Comparison of ENCODE assay signal across 9 cellular contexts in the genomic region with DNA sequence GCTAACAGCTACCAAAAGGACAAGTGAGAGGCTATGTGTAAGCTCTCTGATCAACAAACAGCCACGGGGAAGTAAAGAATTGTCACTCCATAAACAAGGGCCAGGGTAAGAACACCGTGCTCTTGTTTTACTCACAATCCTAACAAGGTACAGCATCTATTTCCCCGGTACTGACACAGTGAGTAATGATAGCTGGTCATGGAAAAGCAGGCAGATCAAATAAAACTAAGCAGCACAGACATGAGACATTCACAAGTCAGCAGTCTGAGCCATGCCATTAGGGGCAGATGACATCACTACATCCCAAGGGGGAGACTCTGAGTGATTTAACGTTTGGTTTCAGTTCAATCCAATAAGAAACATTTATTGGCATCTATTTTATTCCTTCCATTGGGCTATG. TPM values are rescaled to one million over a fixed set of nuclear protein-coding genes. Genes with fewer than 3 reads are reported as not detected.
A peak's percentile ranks its signal among the peaks of the same experiment; 100 is the strongest.
DNase-seq lines count a peak whose midpoint lies in the region; ATAC-seq lines count a peak whose summit lies in the region.
"Had no signal": no experiment of that assay in that cellular context is flagged by ENCODE, and none has a peak within 500 bp of the region (broad histone marks: within the 10 kb centered on the region; RNA-seq: fewer than 3 reads in every experiment).

No MANE protein-coding gene starts in this region.

- no peak overlapping the region for H3K27ac Mint-ChIP-seq in activated T-helper 17 cell treated with anti-CD3 and anti-CD28 coated beads, Interleukin-2, amount 50 U/mL, for 72 hours

- peak; percentile 78 for DNase-seq in AG08395 (ENCODE audit: low spot score)
- DNase-seq in GM03348 (ENCODE audit: low spot score): peak; percentile 70
- peak; percentile 76 for DNase-seq in iris pigment epithelial cell (ENCODE audit: low read depth)
- no peak for DNase-seq in medulla oblongata (ENCODE audit: extremely low spot score)
- DNase-seq in effector CD4-positive, alpha-beta T cell: no peak
- DNase-seq in hippocampal formation (lab: John Stamatoyannopoulos, UW): no peak
- DNase-seq: NCI-H2171 treated with DMSO at 0.1 percent for 48 hours had no signal

- peak; percentile 65 for ATAC-seq in activated T-helper 17 cell treated with anti-CD3 and anti-CD28 coated beads, Interleukin-2, amount 50 U/mL, for 72 hours (replicated peaks)
- ATAC-seq in HG03378 (IDR thresholded peaks at IDR 0.05; ENCODE audit: unreplicated experiment): no peak

- no peaks in the 10 kb centered on the region for H3K36me3 Mint-ChIP-seq in activated T-helper 17 cell treated with anti-CD3 and anti-CD28 coated beads, Interleukin-2, amount 50 U/mL, for 72 hours (ENCODE audit: low read depth)

- no peaks in the 10 kb centered on the region for H3K9me3 Mint-ChIP-seq in activated T-helper 17 cell treated with anti-CD3 and anti-CD28 coated beads, Interleukin-2, amount 50 U/mL, for 72 hours

- peaks cover 8% of the 10 kb centered on the region for H3K4me1 Mint-ChIP-seq in activated T-helper 17 cell treated with anti-CD3 and anti-CD28 coated beads, Interleukin-2, amount 50 U/mL, for 72 hours

- no peaks in the 10 kb centered on the region for H3K27me3 Mint-ChIP-seq in activated T-helper 17 cell treated with anti-CD3 and anti-CD28 coated beads, Interleukin-2, amount 50 U/mL, for 72 hours

- no peak overlapping the region for H3K4me3 Mint-ChIP-seq in activated T-helper 17 cell treated with anti-CD3 and anti-CD28 coated beads, Interleukin-2, amount 50 U/mL, for 72 hours

RNA-seq across cellular contexts. Expression of gene ARL6IP4, which starts 54.4 kb away (rescaled TPM):
- 100 to 1,000 TPM; 112 to 160 TPM for total RNA-seq in activated T-helper 17 cell treated with anti-CD3 and anti-CD28 coated beads, Interleukin-2, amount 50 U/mL, for 72 hours

RNA-seq across cellular contexts. Expression of gene OGFOD2, which starts 59.8 kb away (rescaled TPM):
- 10 to 100 TPM; 24.9 to 28.6 TPM for total RNA-seq in activated T-helper 17 cell treated with anti-CD3 and anti-CD28 coated beads, Interleukin-2, amount 50 U/mL, for 72 hours

Comparison
In these comparisons a context has a peak if more than half of its experiments do, and no peak if none do; other contexts are left out.
1. DNase-seq: peak in AG08395 (single experiment), GM03348 (single experiment) and iris pigment epithelial cell (single experiment); none in medulla oblongata (single experiment), effector CD4-positive, alpha-beta T cell (single experiment) and hippocampal formation (0 of 2).